In genomic region chr1:115404936-115405335, GRCh38 we compare ENCODE assay signal across 24 cellular contexts.
"Had no signal": no experiment of that assay in that cellular context is flagged by ENCODE, and none has a peak within 500 bp of the region (broad histone marks: within the 10 kb centered on the region; RNA-seq: fewer than 3 reads in every experiment).

No MANE protein-coding gene starts in this region.

- H3K36me3 Mint-ChIP-seq: IgD-negative memory B cell, T-cell had no signal

- H3K4me1 Mint-ChIP-seq: IgD-negative memory B cell, T-cell had no signal

- DNase-seq: MV-4-11, NCI-H1048, NCI-H1105 treated with DMSO at 0.1 percent for 48 hours, NCI-H1417 treated with DMSO at 0.1 percent for 48 hours, NCI-H146, NCI-H1694 treated with DMSO at 0.1 percent for 48 hours, NCI-H1930, NCI-H2081, NCI-H2107, NCI-H345, NCI-H446 treated with DMSO at 0.1 percent for 48 hours, NCI-H524, NCI-H526 treated with DMSO at 0.1 percent for 48 hours, NCI-H748 treated with DMSO at 0.1 percent for 48 hours, Right ventricle myocardium superior, RPMI8226, SIG-M5, SK-N-SH, SW 1271, T-cell had no signal

- H3K36me3 ChIP-seq: SJSA1 had no signal

- ATAC-seq: K562, T-cell had no signal

- H3K4me3 Mint-ChIP-seq: IgD-negative memory B cell, T-cell had no signal

- H3K9me2 ChIP-seq: SK-N-SH had no signal

- H3K4me3 ChIP-seq: K562, SJSA1 had no signal

- H3K27ac Mint-ChIP-seq: IgD-negative memory B cell, T-cell had no signal

- H3K4me2 ChIP-seq: SK-N-SH had no signal

- H3K27me3 ChIP-seq: SJSA1 had no signal

- H3K27ac ChIP-seq: HL-60, SJSA1 had no signal
